ENCODE assay signal across 9 cellular contexts in the genomic region with DNA sequence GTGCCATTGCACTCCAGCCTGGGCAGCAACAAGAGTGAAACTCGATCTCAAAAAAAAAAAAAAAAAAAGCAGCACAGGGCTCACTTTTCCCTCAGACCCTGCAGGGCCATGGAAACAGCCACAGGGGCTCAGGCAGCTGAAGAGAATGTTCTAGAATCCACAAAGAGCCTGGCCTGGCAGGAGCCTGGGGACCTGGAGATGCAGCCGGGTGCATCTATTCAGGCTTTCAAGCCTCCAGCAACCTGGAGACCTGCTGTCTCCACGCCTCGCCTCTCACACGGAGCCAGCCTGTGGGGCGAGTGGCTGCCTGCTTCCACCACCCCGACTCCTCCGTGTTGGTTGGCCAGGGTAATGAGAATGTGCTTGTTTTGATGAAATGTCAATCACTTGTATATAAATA. TPM values are rescaled to one million over a fixed set of nuclear protein-coding genes. Genes with fewer than 3 reads are reported as not detected.
DNase-seq lines count a peak whose midpoint lies in the region; ATAC-seq and TF ChIP-seq lines count a peak whose summit lies in the region.
"Had no signal": no experiment of that assay in that cellular context is flagged by ENCODE, and none has a peak within 500 bp of the region (broad histone marks: within the 10 kb centered on the region; RNA-seq: fewer than 3 reads in every experiment).

No MANE protein-coding gene starts in this region.

- H3K27ac Mint-ChIP-seq in stimulated activated naive CD8-positive, alpha-beta T cell treated with anti-CD3 and anti-CD28 coated beads, Interleukin-15, Interleukin-2, amounts not matched to agents 100 ng/mL and 50 ng/mL, for 24 hours: peak overlapping the region; percentile 98
- peak overlapping the region; percentile 92 for H3K27ac Mint-ChIP-seq in activated T-helper 17 cell treated with anti-CD3 and anti-CD28 coated beads, Interleukin-2, amount 50 U/mL, for 72 hours

- H3K9me3 ChIP-seq in lower lobe of right lung (no peaks in the 10 kb centered on the region), vagina (no peaks in the 10 kb centered on the region)

- ATAC-seq in stimulated activated naive CD8-positive, alpha-beta T cell treated with anti-CD3 and anti-CD28 coated beads, Interleukin-15, Interleukin-2, amounts not matched to agents 100 U/mL and 50 U/mL, for 24 hours: no peak
- ATAC-seq in activated T-helper 17 cell treated with anti-CD3 and anti-CD28 coated beads, Interleukin-2, amount 50 U/mL, for 72 hours (replicated peaks): peak; percentile 13
- ATAC-seq in lower lobe of right lung: no peak
- ATAC-seq in sciatic nerve: no peak
- ATAC-seq: PC-3 had no signal

- H3K27ac ChIP-seq in lower lobe of right lung (peak overlapping the region; percentile 66), vagina (peak overlapping the region; percentile 34)

- no peak for TF ChIP-seq CTCF in lower lobe of right lung (IDR thresholded peaks at IDR 0.05)
- TF ChIP-seq CTCF in vagina (IDR thresholded peaks at IDR 0.05): no peak

- H3K27me3 ChIP-seq in lower lobe of right lung (ENCODE audit: low read depth) (no peaks in the 10 kb centered on the region), vagina (no peaks in the 10 kb centered on the region)

- H3K4me3 ChIP-seq in lower lobe of right lung: no peak overlapping the region
- no peak overlapping the region for H3K4me3 ChIP-seq in vagina

- H3K36me3 Mint-ChIP-seq in stimulated activated naive CD8-positive, alpha-beta T cell treated with anti-CD3 and anti-CD28 coated beads, Interleukin-15, Interleukin-2, amounts not matched to agents 100 ng/mL and 50 ng/mL, for 24 hours (ENCODE audit: low read depth): peaks cover 20% of the 10 kb centered on the region
- peaks cover 40% of the 10 kb centered on the region for H3K36me3 Mint-ChIP-seq in activated T-helper 17 cell treated with anti-CD3 and anti-CD28 coated beads, Interleukin-2, amount 50 U/mL, for 72 hours (ENCODE audit: low read depth)

- TF ChIP-seq POLR2A in vagina (IDR thresholded peaks at IDR 0.05): no peak

- no peaks in the 10 kb centered on the region for H3K9me3 Mint-ChIP-seq in stimulated activated naive CD8-positive, alpha-beta T cell treated with anti-CD3 and anti-CD28 coated beads, Interleukin-15, Interleukin-2, amounts not matched to agents 100 ng/mL and 50 ng/mL, for 24 hours
- no peaks in the 10 kb centered on the region for H3K9me3 Mint-ChIP-seq in activated T-helper 17 cell treated with anti-CD3 and anti-CD28 coated beads, Interleukin-2, amount 50 U/mL, for 72 hours

- no peaks in the 10 kb centered on the region for H3K4me1 ChIP-seq in lower lobe of right lung
- H3K4me1 ChIP-seq in vagina: no peaks in the 10 kb centered on the region

- peaks cover 84% of the 10 kb centered on the region for H3K4me1 Mint-ChIP-seq in stimulated activated naive CD8-positive, alpha-beta T cell treated with anti-CD3 and anti-CD28 coated beads, Interleukin-15, Interleukin-2, amounts not matched to agents 100 ng/mL and 50 ng/mL, for 24 hours (ENCODE audit: low read depth)
- H3K4me1 Mint-ChIP-seq in activated T-helper 17 cell treated with anti-CD3 and anti-CD28 coated beads, Interleukin-2, amount 50 U/mL, for 72 hours: peaks cover 41% of the 10 kb centered on the region

- no peaks in the 10 kb centered on the region for H3K27me3 Mint-ChIP-seq in stimulated activated naive CD8-positive, alpha-beta T cell treated with anti-CD3 and anti-CD28 coated beads, Interleukin-15, Interleukin-2, amounts not matched to agents 100 ng/mL and 50 ng/mL, for 24 hours
- no peaks in the 10 kb centered on the region for H3K27me3 Mint-ChIP-seq in activated T-helper 17 cell treated with anti-CD3 and anti-CD28 coated beads, Interleukin-2, amount 50 U/mL, for 72 hours

- intact Hi-C loops in lower lobe of right lung (cut with DNase I): no loop called here
- intact Hi-C loops in vagina (cut with DNase I): no loop called here
- intact Hi-C loops in sciatic nerve (cut with DNase I): no loop called here

- H3K4me3 Mint-ChIP-seq in stimulated activated naive CD8-positive, alpha-beta T cell treated with anti-CD3 and anti-CD28 coated beads, Interleukin-15, Interleukin-2, amounts not matched to agents 100 ng/mL and 50 ng/mL, for 24 hours: peak overlapping the region; percentile 85
- H3K4me3 Mint-ChIP-seq in activated T-helper 17 cell treated with anti-CD3 and anti-CD28 coated beads, Interleukin-2, amount 50 U/mL, for 72 hours: peak overlapping the region; percentile 93

- no peaks in the 10 kb centered on the region for H3K36me3 ChIP-seq in lower lobe of right lung
- H3K36me3 ChIP-seq in vagina: no peaks in the 10 kb centered on the region

- DNase-seq in stimulated activated naive CD8-positive, alpha-beta T cell treated with anti-CD3 and anti-CD28 coated beads, Interleukin-15, Interleukin-2, amounts not matched to agents 100 U/mL and 50 U/mL, for 24 hours: no peak
- DNase-seq in lower lobe of right lung (peak; percentile 13), vagina (ENCODE audit: extremely low spot score in 2 of 2) (no peak), SKM-1 treated with dmso at 0.1 percent for 144 hours (lab: John Stamatoyannopoulos, UW; ENCODE audit: unreplicated experiment) (no peak), sciatic nerve (ENCODE audit: low spot score) (no peak), NCI-H2196 treated with DMSO at 0.1 percent for 48 hours (lab: John Stamatoyannopoulos, UW; ENCODE audit: unreplicated experiment) (no peak)
- DNase-seq: PC-3 had no signal

RNA-seq across cellular contexts. Expression of a gene that starts 44.0 kb away (rescaled TPM):
- 10 to 100 TPM; 18.5 to 28.5 TPM for total RNA-seq in activated T-helper 17 cell treated with anti-CD3 and anti-CD28 coated beads, Interleukin-2, amount 50 U/mL, for 72 hours
- 13.0 TPM for total RNA-seq in lower lobe of right lung
- total RNA-seq in vagina: 28.5 TPM
- total RNA-seq in sciatic nerve: 21.8 TPM
